ENCODE assay signal across 8 cellular contexts in the genomic region with DNA sequence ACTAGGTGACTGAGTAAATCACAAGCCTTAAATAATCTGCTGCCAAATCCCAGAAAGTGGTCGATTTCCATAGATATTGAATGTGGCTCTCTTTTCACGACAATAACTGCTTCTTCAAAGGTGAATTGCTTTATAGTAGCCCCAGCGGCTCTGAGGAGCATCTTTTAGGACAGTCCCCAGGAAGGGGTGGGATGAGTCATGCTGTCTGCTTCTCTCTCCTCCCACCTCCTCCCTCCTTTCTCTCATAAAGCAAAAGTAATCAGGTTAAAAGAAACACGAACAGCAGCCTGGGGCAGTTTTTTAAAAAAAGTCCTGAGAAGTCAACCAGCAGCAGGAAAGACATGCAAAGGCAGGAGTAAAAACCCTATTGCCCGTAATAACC. TPM values are rescaled to one million over a fixed set of nuclear protein-coding genes. Genes with fewer than 3 reads are reported as not detected.
A peak's percentile ranks its signal among the peaks of the same experiment; 100 is the strongest.
DNase-seq lines count a peak whose midpoint lies in the region; ATAC-seq and TF ChIP-seq lines count a peak whose summit lies in the region.

No MANE protein-coding gene starts in this region.

- no peaks in the 10 kb centered on the region for H3K9me2 ChIP-seq in hepatocyte (replicated peaks; ENCODE audit: insufficient read depth)

- no peak for TF ChIP-seq CTCF in hepatocyte (IDR thresholded peaks at IDR 0.05; ENCODE audit: poor library complexity)

- H3K27me3 ChIP-seq in hepatocyte: no peaks in the 10 kb centered on the region

- peak; percentile 27 for DNase-seq in OCI-M1 (lab: John Stamatoyannopoulos, UW)
- peak; percentile 68 for DNase-seq in activated naive CD4-positive, alpha-beta T cell treated with Interleukin-2 at 50 U/mL for 16 hours
- DNase-seq in hepatocyte (ENCODE audit: low spot score): peak; percentile 69
- peak; percentile 28 for DNase-seq in stimulated activated CD8-positive, alpha-beta memory T cell treated with anti-CD3 and anti-CD28 coated beads, Interleukin-12 subunit alpha, Interleukin-12 subunit beta, amount 100 ng/mL, for 4 hours (ENCODE audit: low read depth)
- no peak for DNase-seq in OCI-M2 (lab: John Stamatoyannopoulos, UW; ENCODE audit: unreplicated experiment)
- DNase-seq in SK-N-DZ (ENCODE audit: low spot score): no peak

- no peaks in the 10 kb centered on the region for H4K20me1 ChIP-seq in hepatocyte (ENCODE audit: insufficient read depth, poor library complexity, severe bottlenecking)

- H3K27ac ChIP-seq in hepatocyte: peak overlapping the region; percentile 31

- H3K9me3 ChIP-seq in hepatocyte (ENCODE audit: low read depth): no peaks in the 10 kb centered on the region

- 23% methylated on average over 5 of the region's 5 CpGs for WGBS in hepatocyte (ENCODE audit: low lambda C conversion rate, missing lambda C conversion rate)

- H3K79me2 ChIP-seq in hepatocyte: peaks cover 29% of the 10 kb centered on the region

- ATAC-seq in GM18907 (IDR thresholded peaks at IDR 0.05; ENCODE audit: unreplicated experiment) (peak; percentile 40), HG02798 (IDR thresholded peaks at IDR 0.05; ENCODE audit: poor library complexity, unreplicated experiment) (no peak)

- peak overlapping the region; percentile 92 for H3K4me2 ChIP-seq in hepatocyte

- no peak overlapping the region for H3K4me3 ChIP-seq in hepatocyte

- no peaks in the 10 kb centered on the region for H3K36me3 ChIP-seq in hepatocyte (replicated peaks; ENCODE audit: insufficient read depth, low read depth)

- H3K4me1 ChIP-seq in hepatocyte (ENCODE audit: insufficient read depth): peaks cover 25% of the 10 kb centered on the region

- no peak overlapping the region for H2AFZ ChIP-seq in hepatocyte

RNA-seq across cellular contexts. Expression of gene KIAA0513, which starts 1.8 kb away (rescaled TPM):
- total RNA-seq in hepatocyte: 6.9 and 14.9 TPM in 2 replicates
- polyA plus RNA-seq in hepatocyte: 8.1 and 10.1 TPM in 2 replicates
- 2.2 and 2.8 TPM in 2 replicates for polyA plus RNA-seq in SK-N-DZ (2014; cell fraction: cytosol; rRNA removed)
- polyA plus RNA-seq in SK-N-DZ (2014; cell fraction: nucleus; rRNA removed): 0.80 and 1.2 TPM in 2 replicates

RNA-seq across cellular contexts. Expression of gene ZDHHC7, which starts 18.1 kb away (rescaled TPM):
- 59.2 and 65.2 TPM in 2 replicates for total RNA-seq in hepatocyte
- polyA plus RNA-seq in hepatocyte: 50.0 and 51.4 TPM in 2 replicates
- 39.0 and 53.6 TPM in 2 replicates for polyA plus RNA-seq in SK-N-DZ (2014; cell fraction: cytosol; rRNA removed)
- polyA plus RNA-seq in SK-N-DZ (2014; cell fraction: nucleus; rRNA removed): 35.6 and 39.4 TPM in 2 replicates

Comparison
In these comparisons a context has a peak if more than half of its experiments do, and no peak if none do; other contexts are left out.
1. DNase-seq: peak in OCI-M1 (single experiment), activated naive CD4-positive, alpha-beta T cell treated with Interleukin-2 at 50 U/mL for 16 hours (single experiment), hepatocyte (single experiment) and stimulated activated CD8-positive, alpha-beta memory T cell treated with anti-CD3 and anti-CD28 coated beads, Interleukin-12 subunit alpha, Interleukin-12 subunit beta, amount 100 ng/mL, for 4 hours (single experiment); none in OCI-M2 (single experiment) and SK-N-DZ (single experiment).